ENCODE assay signal across 12 cellular contexts in genomic region chr4:48899432-48899749, GRCh38. TPM values are rescaled to one million over a fixed set of nuclear protein-coding genes. Genes with fewer than 3 reads are reported as not detected.
DNase-seq lines count a peak whose midpoint lies in the region; ATAC-seq and TF ChIP-seq lines count a peak whose summit lies in the region.
"Had no signal": no experiment of that assay in that cellular context is flagged by ENCODE, and none has a peak within 500 bp of the region (broad histone marks: within the 10 kb centered on the region; RNA-seq: fewer than 3 reads in every experiment).

No MANE protein-coding gene starts in this region.

- H3K4me1 ChIP-seq in CD4-positive, CD25-positive, alpha-beta regulatory T cell (ENCODE audit: control insufficient read depth, insufficient read depth, low read length, poor library complexity, severe bottlenecking): peaks cover 18% of the 10 kb centered on the region
- H3K4me1 ChIP-seq: sigmoid colon had no signal

- no peak for DNase-seq in CD4-positive, CD25-positive, alpha-beta regulatory T cell
- peak; percentile 58 to 73 for DNase-seq in Kasumi-1 (lab: John Stamatoyannopoulos, UW)
- no peak for DNase-seq in brain microvascular endothelial cell
- no peak for DNase-seq in Ammon's horn (ENCODE audit: low spot score)
- DNase-seq in posterior cingulate gyrus: no peak
- DNase-seq: left cardiac atrium, NCI-H2081 treated with DMSO at 0.1 percent for 48 hours, sigmoid colon had no signal

- no peak for TF ChIP-seq CTCF in brain microvascular endothelial cell (IDR thresholded peaks at IDR 0.05; ENCODE audit: low read depth, low read length, missing control alignments)

- no peaks in the 10 kb centered on the region for H3K27me3 Mint-ChIP-seq in CD4-positive, CD25-positive, alpha-beta regulatory T cell

- H3K4me3 Mint-ChIP-seq in CD4-positive, CD25-positive, alpha-beta regulatory T cell: no peak overlapping the region

- no peaks in the 10 kb centered on the region for H3K27me3 ChIP-seq in CD4-positive, CD25-positive, alpha-beta regulatory T cell (ENCODE audit: control insufficient read depth, insufficient read depth, low read length)
- no peaks in the 10 kb centered on the region for H3K27me3 ChIP-seq in brain microvascular endothelial cell (replicated peaks)
- H3K27me3 ChIP-seq: sigmoid colon, testis had no signal

- no peak for ATAC-seq in CD4-positive, CD25-positive, alpha-beta regulatory T cell (ENCODE audit: low read depth in 2 of 2)
- peak; percentile 12 for ATAC-seq in GM18858 (IDR thresholded peaks at IDR 0.05; ENCODE audit: unreplicated experiment)
- ATAC-seq in GM21381 (IDR thresholded peaks at IDR 0.05; ENCODE audit: unreplicated experiment): no peak
- ATAC-seq in HG03342 (IDR thresholded peaks at IDR 0.05; ENCODE audit: unreplicated experiment): no peak

- peak overlapping the region in 2 of 3 donors; percentile 13 to 32 for H3K27ac Mint-ChIP-seq in CD4-positive, CD25-positive, alpha-beta regulatory T cell

- intact Hi-C loops in posterior cingulate gyrus (cut with DNase I): no loop called here

- H3K4me1 Mint-ChIP-seq in CD4-positive, CD25-positive, alpha-beta regulatory T cell: peaks cover 28 to 63% (median 41%) of the 10 kb centered on the region in 4 donors

- H3K9me3 Mint-ChIP-seq in CD4-positive, CD25-positive, alpha-beta regulatory T cell: no peaks in the 10 kb centered on the region

- H3K36me3 Mint-ChIP-seq in CD4-positive, CD25-positive, alpha-beta regulatory T cell: peaks cover 75% of the 10 kb centered on the region

- no peak overlapping the region for H3K27ac ChIP-seq in CD4-positive, CD25-positive, alpha-beta regulatory T cell (ENCODE audit: insufficient read depth, low read length, poor library complexity, severe bottlenecking)
- H3K27ac ChIP-seq in brain microvascular endothelial cell: peak overlapping the region; percentile 65
- H3K27ac ChIP-seq: sigmoid colon had no signal

- in situ Hi-C loops in brain microvascular endothelial cell (cut with HindIII; ENCODE audit: low pct_ligation_motif_present, low sequenced_read_pairs): no loop called here

- peaks cover 84% of the 10 kb centered on the region for H3K36me3 ChIP-seq in CD4-positive, CD25-positive, alpha-beta regulatory T cell (ENCODE audit: control insufficient read depth, insufficient read depth, low read length)
- H3K36me3 ChIP-seq in brain microvascular endothelial cell (replicated peaks): peaks cover 4% of the 10 kb centered on the region

- H3K4me3 ChIP-seq in CD4-positive, CD25-positive, alpha-beta regulatory T cell (ENCODE audit: low read depth, low read length): peak overlapping the region; percentile 7
- H3K4me3 ChIP-seq in brain microvascular endothelial cell (ENCODE audit: low read depth, low read length): no peak overlapping the region
- H3K4me3 ChIP-seq: sigmoid colon, testis had no signal

- no peaks in the 10 kb centered on the region for H3K9me3 ChIP-seq in CD4-positive, CD25-positive, alpha-beta regulatory T cell (ENCODE audit: control insufficient read depth in 2 of 2, low read length in 2 of 2)
- H3K9me3 ChIP-seq: sigmoid colon, testis had no signal

RNA-seq across cellular contexts. Expression of gene OCIAD2, which starts 7.2 kb away (rescaled TPM):
- 83.0 TPM for total RNA-seq in CD4-positive, CD25-positive, alpha-beta regulatory T cell
- polyA plus RNA-seq in CD4-positive, CD25-positive, alpha-beta regulatory T cell: 100 to 1,000 TPM; 288 to 359 (median 308) TPM

Comparison
In these comparisons a context has a peak if more than half of its experiments do, and no peak if none do; other contexts are left out.
1. DNase-seq: peak in Kasumi-1 (2 of 2); none in CD4-positive, CD25-positive, alpha-beta regulatory T cell (0 of 3), brain microvascular endothelial cell (single experiment), Ammon's horn (single experiment) and posterior cingulate gyrus (0 of 10).